10 cellular contexts compared by ENCODE assay signal in the genomic region with DNA sequence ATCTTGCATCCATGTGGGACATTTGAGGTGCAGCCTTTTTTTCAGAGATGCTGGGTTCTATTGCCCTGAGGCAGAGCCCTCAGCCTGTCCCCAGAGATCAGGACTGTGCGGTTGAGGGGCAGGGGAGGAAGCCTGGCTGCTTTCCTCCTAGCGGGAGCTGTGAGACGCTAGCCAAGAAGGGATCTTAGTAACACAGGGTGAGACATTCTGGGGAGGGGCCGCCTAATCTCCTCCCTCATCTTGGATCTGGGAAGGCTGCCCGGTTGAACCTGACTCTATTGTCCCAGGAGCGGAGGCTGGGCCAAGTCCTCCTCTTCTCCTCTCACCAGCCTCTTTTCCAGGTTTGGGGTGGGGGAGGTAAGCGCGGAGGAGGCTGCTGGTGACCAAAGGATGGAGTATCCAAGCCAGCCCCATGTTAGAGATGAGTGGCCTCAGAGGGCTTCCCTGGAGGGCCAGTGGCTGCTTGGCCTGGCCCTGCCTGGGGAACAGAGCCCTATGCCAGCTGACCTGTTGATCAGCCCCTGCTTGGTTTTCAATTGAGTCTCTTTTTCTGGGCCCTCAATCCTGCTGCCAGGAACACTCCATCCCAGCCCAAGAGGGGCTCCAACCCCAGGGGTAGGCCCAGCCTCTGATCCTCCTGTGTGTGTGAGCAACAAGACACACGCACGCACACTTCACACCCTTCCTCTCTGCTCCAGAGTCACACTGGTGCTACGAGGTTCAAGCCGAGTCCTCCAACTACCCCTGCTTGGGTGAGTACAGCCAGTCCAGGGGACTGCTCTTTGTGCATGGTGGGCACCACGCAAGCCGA. TPM values are rescaled to one million over a fixed set of nuclear protein-coding genes. Genes with fewer than 3 reads are reported as not detected.
DNase-seq lines count a peak whose midpoint lies in the region; ATAC-seq and TF ChIP-seq lines count a peak whose summit lies in the region.
"Had no signal": no experiment of that assay in that cellular context is flagged by ENCODE, and none has a peak within 500 bp of the region (broad histone marks: within the 10 kb centered on the region; RNA-seq: fewer than 3 reads in every experiment).

No MANE protein-coding gene starts in this region.

- no peak overlapping the region for H4K8ac ChIP-seq in mesenchymal stem cell (ENCODE audit: low read length)

- peaks cover 7% of the 10 kb centered on the region for H3K27me3 ChIP-seq in layer of hippocampus (ENCODE audit: control insufficient read depth, insufficient read depth, low read length)
- peaks cover 48 to 70% of the 10 kb centered on the region in 2 experiments for H3K27me3 ChIP-seq in mesenchymal stem cell (ENCODE audit: control insufficient read depth in 1 of 2, insufficient read depth in 1 of 2, low read length in 2 of 2)

- no peaks in the 10 kb centered on the region for H3K79me1 ChIP-seq in mesenchymal stem cell (replicated peaks; ENCODE audit: low read length, poor library complexity, severe bottlenecking)

- H3K27ac ChIP-seq in caudate nucleus (ENCODE audit: low read depth, low read length) (peak overlapping the region; percentile 1), layer of hippocampus (ENCODE audit: low read depth, low read length) (peak overlapping the region; percentile 57), mesenchymal stem cell (ENCODE audit: low read length, poor library complexity, severe bottlenecking) (no peak overlapping the region)

- no peak overlapping the region for H3K23ac ChIP-seq in mesenchymal stem cell (ENCODE audit: low read length in 2 of 2)

- no peak overlapping the region for H3K4me2 ChIP-seq in mesenchymal stem cell (ENCODE audit: low read length, poor library complexity, severe bottlenecking)

- no peak overlapping the region for H3K9ac ChIP-seq in mesenchymal stem cell (ENCODE audit: low read length)

- no peak for ATAC-seq in HG02759 (IDR thresholded peaks at IDR 0.05; ENCODE audit: unreplicated experiment)
- ATAC-seq: HepG2 had no signal

- H4K91ac ChIP-seq in mesenchymal stem cell (ENCODE audit: low read length) = no peak overlapping the region

- peaks cover 20% of the 10 kb centered on the region for H3K4me1 ChIP-seq in mesenchymal stem cell (ENCODE audit: control insufficient read depth, insufficient read depth, low read depth, low read length)

- CTCF ChIA-PET in AG04449 (lab: Yijun Ruan, JAX) = interaction anchor here (6.8 kb wide), 1 partner anchor 13 kb away, joined by 71 read pairs; no protein-coding TSS in a partner anchor

- no peak overlapping the region for H2BK12ac ChIP-seq in mesenchymal stem cell (ENCODE audit: low read length in 2 of 2)

- H2AK5ac ChIP-seq in mesenchymal stem cell (ENCODE audit: low read length, severe bottlenecking) = no peak overlapping the region

- no peak for TF ChIP-seq CTCF in AG04449 (IDR thresholded peaks at IDR 0.05; ENCODE audit: insufficient read depth, low read length, missing control alignments)

- H3K4me3 ChIP-seq in AG04449 (ENCODE audit: low read depth, low read length) (no peak overlapping the region), mesenchymal stem cell (ENCODE audit: insufficient read depth in 1 of 2, low read depth in 1 of 2, low read length in 2 of 2) (peak overlapping the region in 1 of 2 experiments; percentile 27)

- no peak overlapping the region for H3K4ac ChIP-seq in mesenchymal stem cell (ENCODE audit: low read depth in 1 of 2, low read length in 2 of 2)

- H3K14ac ChIP-seq in mesenchymal stem cell (ENCODE audit: low read length in 2 of 2) = no peak overlapping the region

- POLR2A ChIA-PET in AG04449 (lab: Yijun Ruan, JAX) = interaction anchor here (1.0 kb wide), 1 partner anchor 237 kb away, joined by 3 read pairs; a partner anchor contains a TSS

- peak; percentile 31 for DNase-seq in AG04449 (ENCODE audit: low read depth, low spot score)
- peak; percentile 49 for DNase-seq in HT1080 (ENCODE audit: low read depth)
- DNase-seq in caudate nucleus (lab: John Stamatoyannopoulos, UW) = peak in 3 of 61 donors; percentile 32 to 64 (median 43)
- DNase-seq in SW480 (ENCODE audit: low spot score) = no peak
- DNase-seq in KG1 (lab: John Stamatoyannopoulos, UW) = no peak
- no peak for DNase-seq in mesenchymal stem cell
- DNase-seq: CD4-positive, CD25-positive, alpha-beta regulatory T cell had no signal

- H2BK5ac ChIP-seq in mesenchymal stem cell (ENCODE audit: low read depth, low read length, poor library complexity, severe bottlenecking) = no peak overlapping the region

- no peaks in the 10 kb centered on the region for H3K36me3 ChIP-seq in mesenchymal stem cell (ENCODE audit: control insufficient read depth in 1 of 2, insufficient read depth in 2 of 2, low read depth in 1 of 2, low read length in 2 of 2)

- no peak overlapping the region for H2BK120ac ChIP-seq in mesenchymal stem cell (ENCODE audit: low read depth, low read length)

- 77% methylated on average over 9 of the region's 14 CpGs for WGBS in mesenchymal stem cell

- no peak overlapping the region for H2AFZ ChIP-seq in mesenchymal stem cell (ENCODE audit: low read depth, low read length)

- no peak overlapping the region for H3K18ac ChIP-seq in mesenchymal stem cell (ENCODE audit: low read depth in 1 of 2, low read length in 2 of 2)

- no peak overlapping the region for H2BK15ac ChIP-seq in mesenchymal stem cell (ENCODE audit: low read depth, poor library complexity, severe bottlenecking)

- H3K9me3 ChIP-seq in mesenchymal stem cell (ENCODE audit: control insufficient read depth, low read length) = no peaks in the 10 kb centered on the region

RNA-seq across cellular contexts. Expression of a gene that starts 5.0 kb away (rescaled TPM):
- total RNA-seq in HT1080 (2014; rRNA removed; shearing (Covaris generic)) = not detected in 2 replicates
- polyA plus RNA-seq in HT1080 (2015; cell fraction: cytosol; rRNA removed) = not detected in 2 replicates
- not detected in 2 replicates for polyA plus RNA-seq in HT1080 (2015; cell fraction: nucleus; rRNA removed)
- not detected for polyA plus RNA-seq in mesenchymal stem cell (2013, experiment 1 of 2)
- not detected for polyA plus RNA-seq in mesenchymal stem cell (2013, experiment 2 of 2)
- total RNA-seq: CD4-positive, CD25-positive, alpha-beta regulatory T cell; HepG2 had no signal
- polyA plus RNA-seq: CD4-positive, CD25-positive, alpha-beta regulatory T cell; HepG2 had no signal

Comparison
In these comparisons a context has a peak if more than half of its experiments do, and no peak if none do; other contexts are left out.
1. DNase-seq: peak in AG04449 (single experiment) and HT1080 (single experiment); none in SW480 (single experiment), KG1 (single experiment) and mesenchymal stem cell (single experiment).